Comparison of ENCODE assay signal across 2 cellular contexts in the genomic region with DNA sequence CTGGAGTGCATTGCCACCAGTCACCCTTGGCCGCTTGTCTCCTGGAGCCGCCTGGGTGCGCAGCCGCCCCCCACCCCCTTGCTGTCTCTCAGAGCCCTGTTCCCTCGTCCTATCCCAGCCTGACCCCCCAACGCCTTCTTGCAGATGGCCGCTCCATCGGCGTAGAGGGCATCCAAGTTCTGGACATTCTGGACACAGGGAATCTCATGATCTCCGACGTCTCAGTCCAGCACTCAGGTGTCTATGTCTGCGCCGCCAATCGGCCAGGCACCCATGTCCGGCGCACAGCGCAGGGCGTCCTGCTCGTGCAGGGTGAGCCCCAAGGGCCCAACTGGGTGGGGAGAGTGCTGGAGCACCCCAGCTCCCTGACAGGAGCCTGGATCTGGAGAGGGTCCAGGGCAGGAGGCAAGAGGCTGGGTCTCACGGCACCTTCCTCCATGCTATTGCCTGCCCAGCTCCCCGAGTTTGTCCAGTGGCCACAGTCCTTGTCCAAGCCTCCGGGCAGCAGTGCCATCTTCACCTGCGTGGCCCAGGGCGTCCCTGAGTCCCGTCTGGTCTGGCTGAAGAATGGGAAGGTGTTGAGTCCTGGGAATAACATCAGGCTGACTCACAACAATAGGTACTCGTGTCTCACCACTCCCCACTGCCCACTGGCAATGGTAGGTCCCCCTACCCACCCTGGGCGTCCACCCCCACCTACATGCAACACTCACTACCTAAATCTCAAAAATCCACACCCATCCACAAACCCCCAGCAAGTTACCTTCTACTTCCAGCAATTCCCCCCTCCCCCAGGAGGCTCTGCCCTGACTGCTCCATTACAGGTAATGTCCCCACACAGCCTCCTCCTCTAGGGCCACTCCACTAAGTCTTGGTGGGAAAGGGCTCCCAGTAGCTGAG.
TF ChIP-seq lines count a peak whose summit lies in the region.

No MANE protein-coding gene starts in this region.

TF ChIP-seq in IMR-90, 13 proteins besides CTCF, POLR2A, EP300 and RAD21:
- TF ChIP-seq, protein P1, sequence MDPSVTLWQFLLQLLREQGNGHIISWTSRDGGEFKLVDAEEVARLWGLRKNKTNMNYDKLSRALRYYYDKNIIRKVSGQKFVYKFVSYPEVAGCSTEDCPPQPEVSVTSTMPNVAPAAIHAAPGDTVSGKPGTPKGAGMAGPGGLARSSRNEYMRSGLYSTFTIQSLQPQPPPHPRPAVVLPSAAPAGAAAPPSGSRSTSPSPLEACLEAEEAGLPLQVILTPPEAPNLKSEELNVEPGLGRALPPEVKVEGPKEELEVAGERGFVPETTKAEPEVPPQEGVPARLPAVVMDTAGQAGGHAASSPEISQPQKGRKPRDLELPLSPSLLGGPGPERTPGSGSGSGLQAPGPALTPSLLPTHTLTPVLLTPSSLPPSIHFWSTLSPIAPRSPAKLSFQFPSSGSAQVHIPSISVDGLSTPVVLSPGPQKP (IDR thresholded peaks at IDR 0.05; ENCODE audit: borderline replicate concordance, low read depth, low read length) = no peak

TF ChIP-seq in HepG2, 621 proteins besides CTCF, POLR2A, EP300 and RAD21:
- TF ChIP-seq HIC2 (CRISPR knock-in tag; IDR thresholded peaks at IDR 0.05; ENCODE audit: low read depth) (no peak), ZNF615 (CRISPR knock-in tag; IDR thresholded peaks at IDR 0.05; ENCODE audit: borderline replicate concordance) (no peak), AGO2 (optimal IDR thresholded peaks at IDR 0.05; ENCODE audit: low read depth, low read length) (peak; percentile 42), GZF1 (CRISPR knock-in tag; IDR thresholded peaks at IDR 0.05) (no peak), EED (CRISPR knock-in tag; IDR thresholded peaks at IDR 0.05) (no peak), RXRA (CRISPR knock-in tag; IDR thresholded peaks at IDR 0.05) (no peak)
- TF ChIP-seq, protein P2, sequence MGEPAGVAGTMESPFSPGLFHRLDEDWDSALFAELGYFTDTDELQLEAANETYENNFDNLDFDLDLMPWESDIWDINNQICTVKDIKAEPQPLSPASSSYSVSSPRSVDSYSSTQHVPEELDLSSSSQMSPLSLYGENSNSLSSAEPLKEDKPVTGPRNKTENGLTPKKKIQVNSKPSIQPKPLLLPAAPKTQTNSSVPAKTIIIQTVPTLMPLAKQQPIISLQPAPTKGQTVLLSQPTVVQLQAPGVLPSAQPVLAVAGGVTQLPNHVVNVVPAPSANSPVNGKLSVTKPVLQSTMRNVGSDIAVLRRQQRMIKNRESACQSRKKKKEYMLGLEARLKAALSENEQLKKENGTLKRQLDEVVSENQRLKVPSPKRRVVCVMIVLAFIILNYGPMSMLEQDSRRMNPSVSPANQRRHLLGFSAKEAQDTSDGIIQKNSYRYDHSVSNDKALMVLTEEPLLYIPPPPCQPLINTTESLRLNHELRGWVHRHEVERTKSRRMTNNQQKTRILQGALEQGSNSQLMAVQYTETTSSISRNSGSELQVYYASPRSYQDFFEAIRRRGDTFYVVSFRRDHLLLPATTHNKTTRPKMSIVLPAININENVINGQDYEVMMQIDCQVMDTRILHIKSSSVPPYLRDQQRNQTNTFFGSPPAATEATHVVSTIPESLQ (CRISPR knock-in tag; conservative IDR thresholded peaks at IDR 0.05) = no peak
